ENCODE assay signal across 1 cellular context in the genomic region with DNA sequence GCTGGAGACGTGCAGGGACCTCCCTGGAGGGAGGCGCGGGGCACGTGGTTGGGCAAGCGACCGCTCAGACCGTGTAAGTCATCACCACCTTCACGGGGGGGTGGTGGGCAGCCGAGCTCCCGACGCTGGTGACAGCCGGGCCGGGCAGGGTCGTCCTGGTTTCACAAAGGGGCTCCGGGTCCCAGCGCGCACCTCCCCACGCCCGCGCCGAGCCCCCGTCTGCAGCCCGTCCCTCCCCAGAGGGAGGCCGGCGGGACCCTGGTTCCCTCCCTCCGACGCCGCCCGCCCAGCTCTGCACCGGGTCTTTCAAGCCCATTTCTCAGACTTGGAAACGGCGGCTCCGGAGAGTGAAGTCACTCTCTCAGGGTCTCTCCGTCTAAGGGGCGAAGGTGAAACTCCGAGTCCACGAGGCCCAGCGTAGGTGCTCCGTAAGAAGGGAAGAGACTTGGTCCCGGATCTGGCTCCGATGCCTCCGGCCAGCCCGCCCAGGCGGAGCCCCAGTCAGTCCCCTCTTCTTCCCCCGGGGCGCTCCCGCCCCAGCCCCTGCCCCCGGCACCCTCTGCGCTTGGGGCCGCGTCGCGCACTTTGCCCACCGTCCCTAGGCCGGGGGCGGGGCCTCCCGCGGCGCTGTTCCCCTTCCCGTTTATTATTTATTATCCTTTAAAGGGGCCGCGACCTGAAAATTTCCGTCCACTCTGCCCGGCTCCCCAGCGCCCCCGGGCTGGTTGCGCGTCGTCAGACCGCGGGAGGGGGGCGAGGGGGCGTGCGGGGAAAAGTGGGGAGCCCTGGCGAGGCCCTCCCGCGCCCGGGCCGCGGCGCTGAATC.
A peak's percentile ranks its signal among the peaks of the same experiment; 100 is the strongest.
TF ChIP-seq lines count a peak whose summit lies in the region.

No MANE protein-coding gene starts in this region.

TF ChIP-seq in HepG2, 621 proteins besides CTCF, POLR2A, EP300 and RAD21 (continued from another document and continues in another):
- TF ChIP-seq GLI4 (CRISPR knock-in tag; IDR thresholded peaks at IDR 0.05; ENCODE audit: borderline replicate concordance), result 0 out of 2 replicates have a peak, but pooled peaks have one; percentile 17
- TF ChIP-seq NFRKB (IDR thresholded peaks at IDR 0.05), result no peak
- no peak; the same call in 1 of the 2 replicates for TF ChIP-seq ZNF264 (CRISPR knock-in tag; IDR thresholded peaks at IDR 0.05)
- TF ChIP-seq ZNF557 (CRISPR knock-in tag; IDR thresholded peaks at IDR 0.05), result no peak
- peak; percentile 35; the same call in 1 of the 2 replicates for TF ChIP-seq ZNF841 (CRISPR knock-in tag; IDR thresholded peaks at IDR 0.05; ENCODE audit: borderline replicate concordance)
- TF ChIP-seq ZNF768 (CRISPR knock-in tag; IDR thresholded peaks at IDR 0.05), result peak; percentile 82
- TF ChIP-seq, protein P1, sequence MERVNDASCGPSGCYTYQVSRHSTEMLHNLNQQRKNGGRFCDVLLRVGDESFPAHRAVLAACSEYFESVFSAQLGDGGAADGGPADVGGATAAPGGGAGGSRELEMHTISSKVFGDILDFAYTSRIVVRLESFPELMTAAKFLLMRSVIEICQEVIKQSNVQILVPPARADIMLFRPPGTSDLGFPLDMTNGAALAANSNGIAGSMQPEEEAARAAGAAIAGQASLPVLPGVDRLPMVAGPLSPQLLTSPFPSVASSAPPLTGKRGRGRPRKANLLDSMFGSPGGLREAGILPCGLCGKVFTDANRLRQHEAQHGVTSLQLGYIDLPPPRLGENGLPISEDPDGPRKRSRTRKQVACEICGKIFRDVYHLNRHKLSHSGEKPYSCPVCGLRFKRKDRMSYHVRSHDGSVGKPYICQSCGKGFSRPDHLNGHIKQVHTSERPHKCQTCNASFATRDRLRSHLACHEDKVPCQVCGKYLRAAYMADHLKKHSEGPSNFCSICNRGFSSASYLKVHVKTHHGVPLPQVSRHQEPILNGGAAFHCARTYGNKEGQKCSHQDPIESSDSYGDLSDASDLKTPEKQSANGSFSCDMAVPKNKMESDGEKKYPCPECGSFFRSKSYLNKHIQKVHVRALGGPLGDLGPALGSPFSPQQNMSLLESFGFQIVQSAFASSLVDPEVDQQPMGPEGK (CRISPR knock-in tag; IDR thresholded peaks at IDR 0.05), result peak; percentile 93
- TF ChIP-seq MIER3 (CRISPR knock-in tag; IDR thresholded peaks at IDR 0.05; ENCODE audit: borderline replicate concordance), result no peak
- 0 out of 2 replicates have a peak, but pooled peaks have one; percentile 4 for TF ChIP-seq FLYWCH1 (CRISPR knock-in tag; IDR thresholded peaks at IDR 0.05)
- peak; percentile 81; the same call in 1 of the 2 replicates for TF ChIP-seq ZNF3 (CRISPR knock-in tag; IDR thresholded peaks at IDR 0.05)
- TF ChIP-seq, protein P2, sequence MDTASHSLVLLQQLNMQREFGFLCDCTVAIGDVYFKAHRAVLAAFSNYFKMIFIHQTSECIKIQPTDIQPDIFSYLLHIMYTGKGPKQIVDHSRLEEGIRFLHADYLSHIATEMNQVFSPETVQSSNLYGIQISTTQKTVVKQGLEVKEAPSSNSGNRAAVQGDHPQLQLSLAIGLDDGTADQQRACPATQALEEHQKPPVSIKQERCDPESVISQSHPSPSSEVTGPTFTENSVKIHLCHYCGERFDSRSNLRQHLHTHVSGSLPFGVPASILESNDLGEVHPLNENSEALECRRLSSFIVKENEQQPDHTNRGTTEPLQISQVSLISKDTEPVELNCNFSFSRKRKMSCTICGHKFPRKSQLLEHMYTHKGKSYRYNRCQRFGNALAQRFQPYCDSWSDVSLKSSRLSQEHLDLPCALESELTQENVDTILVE (CRISPR knock-in tag; IDR thresholded peaks at IDR 0.05), result 0 out of 2 replicates have a peak, but pooled peaks have one; percentile 41
- TF ChIP-seq SP4 (CRISPR knock-in tag; IDR thresholded peaks at IDR 0.05), result no peak
- no peak; the same call in 1 of the 2 replicates for TF ChIP-seq ARNTL (CRISPR knock-in tag; IDR thresholded peaks at IDR 0.05)
- TF ChIP-seq, protein P3, sequence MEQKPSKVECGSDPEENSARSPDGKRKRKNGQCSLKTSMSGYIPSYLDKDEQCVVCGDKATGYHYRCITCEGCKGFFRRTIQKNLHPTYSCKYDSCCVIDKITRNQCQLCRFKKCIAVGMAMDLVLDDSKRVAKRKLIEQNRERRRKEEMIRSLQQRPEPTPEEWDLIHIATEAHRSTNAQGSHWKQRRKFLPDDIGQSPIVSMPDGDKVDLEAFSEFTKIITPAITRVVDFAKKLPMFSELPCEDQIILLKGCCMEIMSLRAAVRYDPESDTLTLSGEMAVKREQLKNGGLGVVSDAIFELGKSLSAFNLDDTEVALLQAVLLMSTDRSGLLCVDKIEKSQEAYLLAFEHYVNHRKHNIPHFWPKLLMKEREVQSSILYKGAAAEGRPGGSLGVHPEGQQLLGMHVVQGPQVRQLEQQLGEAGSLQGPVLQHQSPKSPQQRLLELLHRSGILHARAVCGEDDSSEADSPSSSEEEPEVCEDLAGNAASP (CRISPR knock-in tag; IDR thresholded peaks at IDR 0.05; ENCODE audit: borderline replicate concordance), result peak; percentile 15
- TF ChIP-seq, protein P4, sequence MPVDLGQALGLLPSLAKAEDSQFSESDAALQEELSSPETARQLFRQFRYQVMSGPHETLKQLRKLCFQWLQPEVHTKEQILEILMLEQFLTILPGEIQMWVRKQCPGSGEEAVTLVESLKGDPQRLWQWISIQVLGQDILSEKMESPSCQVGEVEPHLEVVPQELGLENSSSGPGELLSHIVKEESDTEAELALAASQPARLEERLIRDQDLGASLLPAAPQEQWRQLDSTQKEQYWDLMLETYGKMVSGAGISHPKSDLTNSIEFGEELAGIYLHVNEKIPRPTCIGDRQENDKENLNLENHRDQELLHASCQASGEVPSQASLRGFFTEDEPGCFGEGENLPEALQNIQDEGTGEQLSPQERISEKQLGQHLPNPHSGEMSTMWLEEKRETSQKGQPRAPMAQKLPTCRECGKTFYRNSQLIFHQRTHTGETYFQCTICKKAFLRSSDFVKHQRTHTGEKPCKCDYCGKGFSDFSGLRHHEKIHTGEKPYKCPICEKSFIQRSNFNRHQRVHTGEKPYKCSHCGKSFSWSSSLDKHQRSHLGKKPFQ (CRISPR knock-in tag; IDR thresholded peaks at IDR 0.05; ENCODE audit: insufficient replicate concordance), result peak; percentile 56
- TF ChIP-seq ZNF776 (CRISPR knock-in tag; IDR thresholded peaks at IDR 0.05), result 0 out of 2 replicates have a peak, but pooled peaks have one; percentile 32
- peak; percentile 71 for TF ChIP-seq SAP130 (CRISPR knock-in tag; IDR thresholded peaks at IDR 0.05; ENCODE audit: low read depth)
- 0 out of 2 replicates have a peak, but pooled peaks have one; percentile 22 for TF ChIP-seq CREM (IDR thresholded peaks at IDR 0.05)
- no peak for TF ChIP-seq CREM (CRISPR knock-in tag; IDR thresholded peaks at IDR 0.05)
- TF ChIP-seq ZZZ3 (CRISPR knock-in tag; IDR thresholded peaks at IDR 0.05; ENCODE audit: borderline replicate concordance), result no peak
- TF ChIP-seq TFDP1 (CRISPR knock-in tag; IDR thresholded peaks at IDR 0.05; ENCODE audit: borderline replicate concordance), result peak; percentile 79; the same call in 1 of the 2 replicates
- no peak for TF ChIP-seq ZBTB7A (CRISPR knock-in tag; IDR thresholded peaks at IDR 0.05)
- TF ChIP-seq ZBTB38 (CRISPR knock-in tag; IDR thresholded peaks at IDR 0.05), result 0 out of 2 replicates have a peak, but pooled peaks have one; percentile 11
- TF ChIP-seq NFATC3 (CRISPR knock-in tag; IDR thresholded peaks at IDR 0.05), result no peak
- no peak for TF ChIP-seq ZNF333 (CRISPR knock-in tag; IDR thresholded peaks at IDR 0.05; ENCODE audit: borderline replicate concordance)
- TF ChIP-seq ZNF251 (CRISPR knock-in tag; IDR thresholded peaks at IDR 0.05), result no peak
- TF ChIP-seq HNRNPK (IDR thresholded peaks at IDR 0.05; ENCODE audit: low read depth, low read length, poor library complexity, severe bottlenecking), result peak; percentile 68
- TF ChIP-seq SKIL (CRISPR knock-in tag; IDR thresholded peaks at IDR 0.05; ENCODE audit: borderline replicate concordance), result 0 out of 2 replicates have a peak, but pooled peaks have one; percentile 41
- TF ChIP-seq ZNF383 (CRISPR knock-in tag; IDR thresholded peaks at IDR 0.05; ENCODE audit: borderline replicate concordance), result no peak
- TF ChIP-seq CBX5 (CRISPR knock-in tag; IDR thresholded peaks at IDR 0.05; ENCODE audit: borderline replicate concordance), result no peak
- TF ChIP-seq KDM5B (CRISPR knock-in tag; IDR thresholded peaks at IDR 0.05; ENCODE audit: borderline replicate concordance), result peak; percentile 83; the same call in 1 of the 2 replicates
- TF ChIP-seq RFX3 (CRISPR knock-in tag; IDR thresholded peaks at IDR 0.05), result no peak
- no peak for TF ChIP-seq ZMAT5 (CRISPR knock-in tag; IDR thresholded peaks at IDR 0.05; ENCODE audit: borderline replicate concordance, low read depth)
- TF ChIP-seq UBTF (CRISPR knock-in tag; IDR thresholded peaks at IDR 0.05), result peak; percentile 65
- peak; percentile 35; the same call in 1 of the 2 replicates for TF ChIP-seq KAT8 (CRISPR knock-in tag; IDR thresholded peaks at IDR 0.05)
- TF ChIP-seq, protein P5, sequence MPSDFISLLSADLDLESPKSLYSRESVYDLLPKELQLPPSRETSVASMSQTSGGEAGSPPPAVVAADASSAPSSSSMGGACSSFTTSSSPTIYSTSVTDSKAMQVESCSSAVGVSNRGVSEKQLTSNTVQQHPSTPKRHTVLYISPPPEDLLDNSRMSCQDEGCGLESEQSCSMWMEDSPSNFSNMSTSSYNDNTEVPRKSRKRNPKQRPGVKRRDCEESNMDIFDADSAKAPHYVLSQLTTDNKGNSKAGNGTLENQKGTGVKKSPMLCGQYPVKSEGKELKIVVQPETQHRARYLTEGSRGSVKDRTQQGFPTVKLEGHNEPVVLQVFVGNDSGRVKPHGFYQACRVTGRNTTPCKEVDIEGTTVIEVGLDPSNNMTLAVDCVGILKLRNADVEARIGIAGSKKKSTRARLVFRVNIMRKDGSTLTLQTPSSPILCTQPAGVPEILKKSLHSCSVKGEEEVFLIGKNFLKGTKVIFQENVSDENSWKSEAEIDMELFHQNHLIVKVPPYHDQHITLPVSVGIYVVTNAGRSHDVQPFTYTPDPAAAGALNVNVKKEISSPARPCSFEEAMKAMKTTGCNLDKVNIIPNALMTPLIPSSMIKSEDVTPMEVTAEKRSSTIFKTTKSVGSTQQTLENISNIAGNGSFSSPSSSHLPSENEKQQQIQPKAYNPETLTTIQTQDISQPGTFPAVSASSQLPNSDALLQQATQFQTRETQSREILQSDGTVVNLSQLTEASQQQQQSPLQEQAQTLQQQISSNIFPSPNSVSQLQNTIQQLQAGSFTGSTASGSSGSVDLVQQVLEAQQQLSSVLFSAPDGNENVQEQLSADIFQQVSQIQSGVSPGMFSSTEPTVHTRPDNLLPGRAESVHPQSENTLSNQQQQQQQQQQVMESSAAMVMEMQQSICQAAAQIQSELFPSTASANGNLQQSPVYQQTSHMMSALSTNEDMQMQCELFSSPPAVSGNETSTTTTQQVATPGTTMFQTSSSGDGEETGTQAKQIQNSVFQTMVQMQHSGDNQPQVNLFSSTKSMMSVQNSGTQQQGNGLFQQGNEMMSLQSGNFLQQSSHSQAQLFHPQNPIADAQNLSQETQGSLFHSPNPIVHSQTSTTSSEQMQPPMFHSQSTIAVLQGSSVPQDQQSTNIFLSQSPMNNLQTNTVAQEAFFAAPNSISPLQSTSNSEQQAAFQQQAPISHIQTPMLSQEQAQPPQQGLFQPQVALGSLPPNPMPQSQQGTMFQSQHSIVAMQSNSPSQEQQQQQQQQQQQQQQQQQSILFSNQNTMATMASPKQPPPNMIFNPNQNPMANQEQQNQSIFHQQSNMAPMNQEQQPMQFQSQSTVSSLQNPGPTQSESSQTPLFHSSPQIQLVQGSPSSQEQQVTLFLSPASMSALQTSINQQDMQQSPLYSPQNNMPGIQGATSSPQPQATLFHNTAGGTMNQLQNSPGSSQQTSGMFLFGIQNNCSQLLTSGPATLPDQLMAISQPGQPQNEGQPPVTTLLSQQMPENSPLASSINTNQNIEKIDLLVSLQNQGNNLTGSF (CRISPR knock-in tag; IDR thresholded peaks at IDR 0.05), result no peak
